ENCODE assay signal across 1 cellular context in the genomic region with DNA sequence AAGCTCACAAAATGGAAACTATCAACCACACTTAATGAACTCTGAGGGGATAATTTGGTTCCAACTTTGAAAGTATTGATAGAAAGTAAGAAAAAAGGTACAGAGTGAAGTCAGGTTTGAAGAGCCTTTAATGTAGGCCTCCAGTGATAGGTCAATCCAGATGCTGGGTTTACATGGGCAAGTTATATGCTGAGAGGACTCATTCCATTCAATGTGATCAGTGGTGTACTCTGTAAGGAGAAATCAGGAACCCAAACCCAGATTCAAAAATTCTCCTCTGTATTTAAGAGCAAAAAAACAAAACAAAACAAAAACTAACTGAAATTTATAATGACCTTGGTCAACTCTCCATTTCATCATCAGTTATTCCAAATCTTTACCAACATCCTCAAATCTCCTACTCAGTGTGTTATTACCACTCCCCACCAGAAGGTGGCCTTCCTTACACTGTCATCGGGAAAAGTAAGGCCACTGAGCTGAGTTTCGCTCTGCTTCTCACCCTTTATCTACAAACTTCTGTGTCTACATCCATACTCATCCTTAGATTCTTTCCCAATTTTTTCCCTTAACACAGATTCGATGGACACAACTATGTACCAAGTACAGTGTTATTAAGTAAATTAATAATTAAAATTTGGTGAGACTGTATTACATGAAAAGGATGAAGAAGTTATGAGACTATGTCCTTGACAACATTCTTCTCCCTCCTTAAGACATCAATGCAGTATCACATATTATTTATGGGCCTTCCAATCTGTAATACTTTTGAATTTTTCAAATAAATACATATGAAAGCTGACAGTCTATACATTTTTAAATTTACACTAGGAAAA.
TF ChIP-seq lines count a peak whose summit lies in the region.

No MANE protein-coding gene starts in this region.

TF ChIP-seq in GM23338, 12 proteins besides CTCF, POLR2A, EP300 and RAD21 (continued from another document):
- TF ChIP-seq, protein P1, sequence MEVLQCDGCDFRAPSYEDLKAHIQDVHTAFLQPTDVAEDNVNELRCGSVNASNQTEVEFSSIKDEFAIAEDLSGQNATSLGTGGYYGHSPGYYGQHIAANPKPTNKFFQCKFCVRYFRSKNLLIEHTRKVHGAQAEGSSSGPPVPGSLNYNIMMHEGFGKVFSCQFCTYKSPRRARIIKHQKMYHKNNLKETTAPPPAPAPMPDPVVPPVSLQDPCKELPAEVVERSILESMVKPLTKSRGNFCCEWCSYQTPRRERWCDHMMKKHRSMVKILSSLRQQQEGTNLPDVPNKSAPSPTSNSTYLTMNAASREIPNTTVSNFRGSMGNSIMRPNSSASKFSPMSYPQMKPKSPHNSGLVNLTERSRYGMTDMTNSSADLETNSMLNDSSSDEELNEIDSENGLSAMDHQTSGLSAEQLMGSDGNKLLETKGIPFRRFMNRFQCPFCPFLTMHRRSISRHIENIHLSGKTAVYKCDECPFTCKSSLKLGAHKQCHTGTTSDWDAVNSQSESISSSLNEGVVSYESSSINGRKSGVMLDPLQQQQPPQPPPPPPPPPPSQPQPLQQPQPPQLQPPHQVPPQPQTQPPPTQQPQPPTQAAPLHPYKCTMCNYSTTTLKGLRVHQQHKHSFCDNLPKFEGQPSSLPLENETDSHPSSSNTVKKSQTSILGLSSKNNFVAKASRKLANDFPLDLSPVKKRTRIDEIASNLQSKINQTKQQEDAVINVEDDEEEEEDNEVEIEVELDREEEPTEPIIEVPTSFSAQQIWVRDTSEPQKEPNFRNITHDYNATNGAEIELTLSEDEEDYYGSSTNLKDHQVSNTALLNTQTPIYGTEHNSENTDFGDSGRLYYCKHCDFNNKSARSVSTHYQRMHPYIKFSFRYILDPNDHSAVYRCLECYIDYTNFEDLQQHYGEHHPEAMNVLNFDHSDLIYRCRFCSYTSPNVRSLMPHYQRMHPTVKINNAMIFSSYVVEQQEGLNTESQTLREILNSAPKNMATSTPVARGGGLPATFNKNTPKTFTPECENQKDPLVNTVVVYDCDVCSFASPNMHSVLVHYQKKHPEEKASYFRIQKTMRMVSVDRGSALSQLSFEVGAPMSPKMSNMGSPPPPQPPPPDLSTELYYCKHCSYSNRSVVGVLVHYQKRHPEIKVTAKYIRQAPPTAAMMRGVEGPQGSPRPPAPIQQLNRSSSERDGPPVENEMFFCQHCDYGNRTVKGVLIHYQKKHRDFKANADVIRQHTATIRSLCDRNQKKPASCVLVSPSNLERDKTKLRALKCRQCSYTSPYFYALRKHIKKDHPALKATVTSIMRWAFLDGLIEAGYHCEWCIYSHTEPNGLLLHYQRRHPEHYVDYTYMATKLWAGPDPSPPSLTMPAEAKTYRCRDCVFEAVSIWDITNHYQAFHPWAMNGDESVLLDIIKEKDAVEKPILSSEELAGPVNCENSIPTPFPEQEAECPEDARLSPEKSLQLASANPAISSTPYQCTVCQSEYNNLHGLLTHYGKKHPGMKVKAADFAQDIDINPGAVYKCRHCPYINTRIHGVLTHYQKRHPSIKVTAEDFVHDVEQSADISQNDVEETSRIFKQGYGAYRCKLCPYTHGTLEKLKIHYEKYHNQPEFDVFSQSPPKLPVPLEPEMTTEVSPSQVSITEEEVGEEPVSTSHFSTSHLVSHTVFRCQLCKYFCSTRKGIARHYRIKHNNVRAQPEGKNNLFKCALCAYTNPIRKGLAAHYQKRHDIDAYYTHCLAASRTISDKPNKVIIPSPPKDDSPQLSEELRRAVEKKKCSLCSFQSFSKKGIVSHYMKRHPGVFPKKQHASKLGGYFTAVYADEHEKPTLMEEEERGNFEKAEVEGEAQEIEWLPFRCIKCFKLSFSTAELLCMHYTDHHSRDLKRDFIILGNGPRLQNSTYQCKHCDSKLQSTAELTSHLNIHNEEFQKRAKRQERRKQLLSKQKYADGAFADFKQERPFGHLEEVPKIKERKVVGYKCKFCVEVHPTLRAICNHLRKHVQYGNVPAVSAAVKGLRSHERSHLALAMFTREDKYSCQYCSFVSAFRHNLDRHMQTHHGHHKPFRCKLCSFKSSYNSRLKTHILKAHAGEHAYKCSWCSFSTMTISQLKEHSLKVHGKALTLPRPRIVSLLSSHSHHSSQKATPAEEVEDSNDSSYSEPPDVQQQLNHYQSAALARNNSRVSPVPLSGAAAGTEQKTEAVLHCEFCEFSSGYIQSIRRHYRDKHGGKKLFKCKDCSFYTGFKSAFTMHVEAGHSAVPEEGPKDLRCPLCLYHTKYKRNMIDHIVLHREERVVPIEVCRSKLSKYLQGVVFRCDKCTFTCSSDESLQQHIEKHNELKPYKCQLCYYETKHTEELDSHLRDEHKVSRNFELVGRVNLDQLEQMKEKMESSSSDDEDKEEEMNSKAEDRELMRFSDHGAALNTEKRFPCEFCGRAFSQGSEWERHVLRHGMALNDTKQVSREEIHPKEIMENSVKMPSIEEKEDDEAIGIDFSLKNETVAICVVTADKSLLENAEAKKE (CRISPR knock-in tag; IDR thresholded peaks at IDR 0.05) = no peak
- TF ChIP-seq, protein P2, sequence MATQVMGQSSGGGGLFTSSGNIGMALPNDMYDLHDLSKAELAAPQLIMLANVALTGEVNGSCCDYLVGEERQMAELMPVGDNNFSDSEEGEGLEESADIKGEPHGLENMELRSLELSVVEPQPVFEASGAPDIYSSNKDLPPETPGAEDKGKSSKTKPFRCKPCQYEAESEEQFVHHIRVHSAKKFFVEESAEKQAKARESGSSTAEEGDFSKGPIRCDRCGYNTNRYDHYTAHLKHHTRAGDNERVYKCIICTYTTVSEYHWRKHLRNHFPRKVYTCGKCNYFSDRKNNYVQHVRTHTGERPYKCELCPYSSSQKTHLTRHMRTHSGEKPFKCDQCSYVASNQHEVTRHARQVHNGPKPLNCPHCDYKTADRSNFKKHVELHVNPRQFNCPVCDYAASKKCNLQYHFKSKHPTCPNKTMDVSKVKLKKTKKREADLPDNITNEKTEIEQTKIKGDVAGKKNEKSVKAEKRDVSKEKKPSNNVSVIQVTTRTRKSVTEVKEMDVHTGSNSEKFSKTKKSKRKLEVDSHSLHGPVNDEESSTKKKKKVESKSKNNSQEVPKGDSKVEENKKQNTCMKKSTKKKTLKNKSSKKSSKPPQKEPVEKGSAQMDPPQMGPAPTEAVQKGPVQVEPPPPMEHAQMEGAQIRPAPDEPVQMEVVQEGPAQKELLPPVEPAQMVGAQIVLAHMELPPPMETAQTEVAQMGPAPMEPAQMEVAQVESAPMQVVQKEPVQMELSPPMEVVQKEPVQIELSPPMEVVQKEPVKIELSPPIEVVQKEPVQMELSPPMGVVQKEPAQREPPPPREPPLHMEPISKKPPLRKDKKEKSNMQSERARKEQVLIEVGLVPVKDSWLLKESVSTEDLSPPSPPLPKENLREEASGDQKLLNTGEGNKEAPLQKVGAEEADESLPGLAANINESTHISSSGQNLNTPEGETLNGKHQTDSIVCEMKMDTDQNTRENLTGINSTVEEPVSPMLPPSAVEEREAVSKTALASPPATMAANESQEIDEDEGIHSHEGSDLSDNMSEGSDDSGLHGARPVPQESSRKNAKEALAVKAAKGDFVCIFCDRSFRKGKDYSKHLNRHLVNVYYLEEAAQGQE (IDR thresholded peaks at IDR 0.05; ENCODE audit: unreplicated experiment) = no peak
- TF ChIP-seq, protein P3, sequence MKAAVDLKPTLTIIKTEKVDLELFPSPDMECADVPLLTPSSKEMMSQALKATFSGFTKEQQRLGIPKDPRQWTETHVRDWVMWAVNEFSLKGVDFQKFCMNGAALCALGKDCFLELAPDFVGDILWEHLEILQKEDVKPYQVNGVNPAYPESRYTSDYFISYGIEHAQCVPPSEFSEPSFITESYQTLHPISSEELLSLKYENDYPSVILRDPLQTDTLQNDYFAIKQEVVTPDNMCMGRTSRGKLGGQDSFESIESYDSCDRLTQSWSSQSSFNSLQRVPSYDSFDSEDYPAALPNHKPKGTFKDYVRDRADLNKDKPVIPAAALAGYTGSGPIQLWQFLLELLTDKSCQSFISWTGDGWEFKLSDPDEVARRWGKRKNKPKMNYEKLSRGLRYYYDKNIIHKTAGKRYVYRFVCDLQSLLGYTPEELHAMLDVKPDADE (IDR thresholded peaks at IDR 0.05) = no peak
- TF ChIP-seq NANOG (IDR thresholded peaks at IDR 0.05; ENCODE audit: borderline replicate concordance) (no peak), CREB1 (CRISPR knock-in tag; IDR thresholded peaks at IDR 0.05; ENCODE audit: low read depth) (no peak), JUNB (IDR thresholded peaks at IDR 0.05; ENCODE audit: unreplicated experiment) (no peak)
